In the genomic region with DNA sequence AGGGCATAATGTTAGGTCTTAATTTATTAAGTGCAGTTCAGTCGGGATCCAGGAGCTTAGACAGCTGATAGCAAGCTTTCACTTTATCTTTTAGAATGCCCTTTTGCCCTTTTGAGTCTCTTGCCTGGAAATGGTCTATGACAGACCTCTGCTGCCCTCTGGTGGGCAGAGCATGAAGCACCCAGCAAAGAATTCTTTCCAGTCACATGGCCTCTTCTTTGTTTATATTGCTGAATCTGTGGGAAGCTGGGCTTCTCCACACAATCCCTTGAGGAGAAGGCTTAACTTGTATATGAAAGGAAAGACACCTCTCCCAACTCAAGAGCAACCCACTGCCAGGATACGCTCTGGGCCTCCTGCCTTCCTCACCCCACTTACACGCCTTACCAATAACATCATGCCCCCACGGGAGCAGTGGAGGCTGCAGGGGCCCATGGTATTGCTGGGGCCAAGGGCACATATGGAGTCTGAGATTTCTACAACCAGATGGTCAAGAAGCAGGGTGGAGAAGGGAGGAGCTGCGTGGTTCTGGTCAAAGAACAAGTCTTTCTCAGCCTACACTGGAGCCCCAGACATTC, we compare ENCODE assay signal across 8 cellular contexts. TPM values are rescaled to one million over a fixed set of nuclear protein-coding genes. Genes with fewer than 3 reads are reported as not detected.
DNase-seq lines count a peak whose midpoint lies in the region; ATAC-seq and TF ChIP-seq lines count a peak whose summit lies in the region.

No MANE protein-coding gene starts in this region.

- peak; percentile 77 for ATAC-seq in activated naive CD8-positive, alpha-beta T cell treated with anti-CD3 and anti-CD28 coated beads, Interleukin-2, amount 50 U/mL, for 24 hours
- no peak for ATAC-seq in HG03432 (IDR thresholded peaks at IDR 0.05; ENCODE audit: unreplicated experiment)

- DNase-seq in GM12864 (ENCODE audit: low read depth) = peak; percentile 53
- peak; percentile 77 for DNase-seq in NCI-H128 (lab: John Stamatoyannopoulos, UW; ENCODE audit: unreplicated experiment)
- peak; percentile 62 to 79 for DNase-seq in SW 1271 (lab: John Stamatoyannopoulos, UW)
- DNase-seq in activated naive CD8-positive, alpha-beta T cell treated with anti-CD3 and anti-CD28 coated beads, Interleukin-2, amount 50 U/mL, for 24 hours = peak; percentile 79
- DNase-seq in left ventricle myocardium inferior = peak; percentile 71
- peak; percentile 82 for DNase-seq in putamen (ENCODE audit: low spot score)
- peak; percentile 74 to 77 for DNase-seq in uterus

- intact Hi-C loops in left ventricle myocardium inferior (cut with micrococcal nuclease) (loop anchor here (5.0 kb wide), 1 partner anchor 449 kb away; no protein-coding TSS in a partner anchor), uterus (cut with DNase I; ENCODE audit: low total_unique reads) (no loop called here)

- H3K27me3 ChIP-seq in left ventricle myocardium inferior (ENCODE audit: low read depth) (no peaks in the 10 kb centered on the region), uterus (no peaks in the 10 kb centered on the region)

- H3K27me3 Mint-ChIP-seq in activated naive CD8-positive, alpha-beta T cell treated with anti-CD3 and anti-CD28 coated beads, Interleukin-2, amount 50 U/mL, for 24 hours = peaks cover 10% of the 10 kb centered on the region

- H3K4me1 Mint-ChIP-seq in activated naive CD8-positive, alpha-beta T cell treated with anti-CD3 and anti-CD28 coated beads, Interleukin-2, amount 50 U/mL, for 24 hours = peaks cover 9% of the 10 kb centered on the region

- H3K9me3 ChIP-seq in left ventricle myocardium inferior (replicated peaks) (no peaks in the 10 kb centered on the region), uterus (no peaks in the 10 kb centered on the region)

- no peak overlapping the region for H3K27ac Mint-ChIP-seq in activated naive CD8-positive, alpha-beta T cell treated with anti-CD3 and anti-CD28 coated beads, Interleukin-2, amount 50 U/mL, for 24 hours

- no peak overlapping the region for H3K4me3 Mint-ChIP-seq in activated naive CD8-positive, alpha-beta T cell treated with anti-CD3 and anti-CD28 coated beads, Interleukin-2, amount 50 U/mL, for 24 hours

- H3K9me3 Mint-ChIP-seq in activated naive CD8-positive, alpha-beta T cell treated with anti-CD3 and anti-CD28 coated beads, Interleukin-2, amount 50 U/mL, for 24 hours = no peaks in the 10 kb centered on the region

- no peak overlapping the region for H3K4me3 ChIP-seq in GM12864 (ENCODE audit: low read depth, low read length)
- H3K4me3 ChIP-seq in left ventricle myocardium inferior = no peak overlapping the region
- no peak overlapping the region for H3K4me3 ChIP-seq in uterus

- TF ChIP-seq CTCF in GM12864 (IDR thresholded peaks at IDR 0.05; ENCODE audit: low read depth, low read length, missing control alignments) (peak; percentile 86), left ventricle myocardium inferior (IDR thresholded peaks at IDR 0.05; ENCODE audit: borderline replicate concordance) (peak; percentile 97), uterus (IDR thresholded peaks at IDR 0.05) (peak; percentile 91 to 95 (median 94))

- no peaks in the 10 kb centered on the region for H3K36me3 Mint-ChIP-seq in activated naive CD8-positive, alpha-beta T cell treated with anti-CD3 and anti-CD28 coated beads, Interleukin-2, amount 50 U/mL, for 24 hours (ENCODE audit: low read depth)

- no peaks in the 10 kb centered on the region for H3K36me3 ChIP-seq in left ventricle myocardium inferior
- H3K36me3 ChIP-seq in uterus = no peaks in the 10 kb centered on the region

- peaks cover 9% of the 10 kb centered on the region for H3K4me1 ChIP-seq in left ventricle myocardium inferior
- no peaks in the 10 kb centered on the region for H3K4me1 ChIP-seq in uterus

- TF ChIP-seq POLR2A in uterus (IDR thresholded peaks at IDR 0.05) = no peak

- H3K27ac ChIP-seq in left ventricle myocardium inferior (replicated peaks) (peak overlapping the region; percentile 30), uterus (peak overlapping the region; percentile 55 to 70)

RNA-seq across cellular contexts. Expression of gene WFDC3, which starts 20.4 kb away (rescaled TPM):
- total RNA-seq in left ventricle myocardium inferior (0.55 TPM), uterus (1 to 10 TPM in 1 of 4 donors, not detected in 3; 2.0 TPM)

RNA-seq across cellular contexts. Expression of gene DNTTIP1, which starts 20.5 kb away (rescaled TPM):
- total RNA-seq in left ventricle myocardium inferior (22.2 TPM), uterus (10 to 100 TPM; 11.2 to 29.8 (median 17.1) TPM)

RNA-seq across cellular contexts. Expression of gene UBE2C, which starts 41.2 kb away (rescaled TPM):
- total RNA-seq in left ventricle myocardium inferior (0.91 TPM), uterus (10 to 100 TPM in 1 of 4 donors, not detected in 3; 12.4 TPM)

RNA-seq across cellular contexts. Expression of gene SPINT4, which starts 49.1 kb away (rescaled TPM):
- total RNA-seq in left ventricle myocardium inferior (not detected), uterus (not detected)

RNA-seq across cellular contexts. Expression of gene TNNC2, which starts 55.8 kb away (rescaled TPM):
- total RNA-seq in left ventricle myocardium inferior = 0.33 TPM
- total RNA-seq in uterus = 1 to 10 TPM in 1 of 4 donors, under 1 TPM in 1, not detected in 2; 0.59 to 1.3 TPM
